In the genomic region with DNA sequence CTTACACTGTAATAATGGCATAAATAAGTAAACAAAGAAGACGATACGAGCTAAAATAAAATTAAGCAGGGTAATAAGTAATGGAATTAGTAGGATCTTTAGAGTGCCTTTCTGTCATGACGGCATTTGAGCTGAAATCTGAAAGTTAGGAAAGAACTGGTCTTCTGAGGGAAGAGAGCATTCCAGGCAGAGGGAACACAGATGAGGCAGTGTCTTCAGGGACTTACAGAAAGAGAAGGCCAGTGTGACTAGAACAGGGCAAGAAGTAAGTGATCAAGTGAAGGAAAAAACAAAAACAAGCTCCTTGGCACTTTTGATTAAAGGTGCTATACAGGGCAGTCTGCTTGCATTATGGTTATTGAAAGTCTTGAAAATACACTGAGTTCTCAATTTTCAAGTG, we compare ENCODE assay signal across 1 cellular context.
TF ChIP-seq lines count a peak whose summit lies in the region.

No MANE protein-coding gene starts in this region.

TF ChIP-seq in HepG2, 621 proteins besides CTCF, POLR2A, EP300 and RAD21:
- TF ChIP-seq SIN3A (IDR thresholded peaks at IDR 0.05; ENCODE audit: borderline replicate concordance, low read depth, low read length) (no peak), ETV6 (CRISPR knock-in tag; conservative IDR thresholded peaks at IDR 0.05) (no peak), TBX2 (CRISPR knock-in tag; IDR thresholded peaks at IDR 0.05; ENCODE audit: borderline replicate concordance) (no peak), ZSCAN9 (CRISPR knock-in tag; IDR thresholded peaks at IDR 0.05; ENCODE audit: borderline replicate concordance) (no peak), ZNF724P (CRISPR knock-in tag; IDR thresholded peaks at IDR 0.05; ENCODE audit: borderline replicate concordance) (no peak), ONECUT2 (CRISPR knock-in tag; IDR thresholded peaks at IDR 0.05) (no peak), ZMAT3 (CRISPR knock-in tag; conservative IDR thresholded peaks at IDR 0.05) (no peak), ETV5 (CRISPR knock-in tag; IDR thresholded peaks at IDR 0.05; ENCODE audit: borderline replicate concordance) (no peak), SMARCC2 (IDR thresholded peaks at IDR 0.05) (no peak), NFATC3 (CRISPR knock-in tag; IDR thresholded peaks at IDR 0.05) (no peak), ZNF367 (CRISPR knock-in tag; IDR thresholded peaks at IDR 0.05; ENCODE audit: borderline replicate concordance) (no peak)
- TF ChIP-seq, protein P1, sequence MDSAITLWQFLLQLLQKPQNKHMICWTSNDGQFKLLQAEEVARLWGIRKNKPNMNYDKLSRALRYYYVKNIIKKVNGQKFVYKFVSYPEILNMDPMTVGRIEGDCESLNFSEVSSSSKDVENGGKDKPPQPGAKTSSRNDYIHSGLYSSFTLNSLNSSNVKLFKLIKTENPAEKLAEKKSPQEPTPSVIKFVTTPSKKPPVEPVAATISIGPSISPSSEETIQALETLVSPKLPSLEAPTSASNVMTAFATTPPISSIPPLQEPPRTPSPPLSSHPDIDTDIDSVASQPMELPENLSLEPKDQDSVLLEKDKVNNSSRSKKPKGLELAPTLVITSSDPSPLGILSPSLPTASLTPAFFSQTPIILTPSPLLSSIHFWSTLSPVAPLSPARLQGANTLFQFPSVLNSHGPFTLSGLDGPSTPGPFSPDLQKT (CRISPR knock-in tag; IDR thresholded peaks at IDR 0.05; ENCODE audit: borderline replicate concordance) = no peak
- TF ChIP-seq, protein P2, sequence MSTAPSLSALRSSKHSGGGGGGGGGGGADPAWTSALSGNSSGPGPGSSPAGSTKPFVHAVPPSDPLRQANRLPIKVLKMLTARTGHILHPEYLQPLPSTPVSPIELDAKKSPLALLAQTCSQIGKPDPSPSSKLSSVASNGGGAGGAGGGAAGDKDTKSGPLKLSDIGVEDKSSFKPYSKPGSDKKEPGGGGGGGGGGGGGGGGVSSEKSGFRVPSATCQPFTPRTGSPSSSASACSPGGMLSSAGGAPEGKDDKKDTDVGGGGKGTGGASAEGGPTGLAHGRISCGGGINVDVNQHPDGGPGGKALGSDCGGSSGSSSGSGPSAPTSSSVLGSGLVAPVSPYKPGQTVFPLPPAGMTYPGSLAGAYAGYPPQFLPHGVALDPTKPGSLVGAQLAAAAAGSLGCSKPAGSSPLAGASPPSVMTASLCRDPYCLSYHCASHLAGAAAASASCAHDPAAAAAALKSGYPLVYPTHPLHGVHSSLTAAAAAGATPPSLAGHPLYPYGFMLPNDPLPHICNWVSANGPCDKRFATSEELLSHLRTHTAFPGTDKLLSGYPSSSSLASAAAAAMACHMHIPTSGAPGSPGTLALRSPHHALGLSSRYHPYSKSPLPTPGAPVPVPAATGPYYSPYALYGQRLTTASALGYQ (CRISPR knock-in tag; IDR thresholded peaks at IDR 0.05) = no peak
- TF ChIP-seq, protein P3, sequence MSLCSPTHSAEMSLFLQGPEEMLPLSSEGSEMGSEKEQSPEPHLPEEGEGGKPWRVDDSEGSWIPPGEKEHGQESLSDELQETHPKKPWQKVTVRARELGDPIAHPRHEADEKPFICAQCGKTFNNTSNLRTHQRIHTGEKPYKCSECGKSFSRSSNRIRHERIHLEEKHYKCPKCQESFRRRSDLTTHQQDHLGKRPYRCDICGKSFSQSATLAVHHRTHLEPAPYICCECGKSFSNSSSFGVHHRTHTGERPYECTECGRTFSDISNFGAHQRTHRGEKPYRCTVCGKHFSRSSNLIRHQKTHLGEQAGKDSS (CRISPR knock-in tag; IDR thresholded peaks at IDR 0.05; ENCODE audit: borderline replicate concordance, low read depth) = no peak
- TF ChIP-seq, protein P4, sequence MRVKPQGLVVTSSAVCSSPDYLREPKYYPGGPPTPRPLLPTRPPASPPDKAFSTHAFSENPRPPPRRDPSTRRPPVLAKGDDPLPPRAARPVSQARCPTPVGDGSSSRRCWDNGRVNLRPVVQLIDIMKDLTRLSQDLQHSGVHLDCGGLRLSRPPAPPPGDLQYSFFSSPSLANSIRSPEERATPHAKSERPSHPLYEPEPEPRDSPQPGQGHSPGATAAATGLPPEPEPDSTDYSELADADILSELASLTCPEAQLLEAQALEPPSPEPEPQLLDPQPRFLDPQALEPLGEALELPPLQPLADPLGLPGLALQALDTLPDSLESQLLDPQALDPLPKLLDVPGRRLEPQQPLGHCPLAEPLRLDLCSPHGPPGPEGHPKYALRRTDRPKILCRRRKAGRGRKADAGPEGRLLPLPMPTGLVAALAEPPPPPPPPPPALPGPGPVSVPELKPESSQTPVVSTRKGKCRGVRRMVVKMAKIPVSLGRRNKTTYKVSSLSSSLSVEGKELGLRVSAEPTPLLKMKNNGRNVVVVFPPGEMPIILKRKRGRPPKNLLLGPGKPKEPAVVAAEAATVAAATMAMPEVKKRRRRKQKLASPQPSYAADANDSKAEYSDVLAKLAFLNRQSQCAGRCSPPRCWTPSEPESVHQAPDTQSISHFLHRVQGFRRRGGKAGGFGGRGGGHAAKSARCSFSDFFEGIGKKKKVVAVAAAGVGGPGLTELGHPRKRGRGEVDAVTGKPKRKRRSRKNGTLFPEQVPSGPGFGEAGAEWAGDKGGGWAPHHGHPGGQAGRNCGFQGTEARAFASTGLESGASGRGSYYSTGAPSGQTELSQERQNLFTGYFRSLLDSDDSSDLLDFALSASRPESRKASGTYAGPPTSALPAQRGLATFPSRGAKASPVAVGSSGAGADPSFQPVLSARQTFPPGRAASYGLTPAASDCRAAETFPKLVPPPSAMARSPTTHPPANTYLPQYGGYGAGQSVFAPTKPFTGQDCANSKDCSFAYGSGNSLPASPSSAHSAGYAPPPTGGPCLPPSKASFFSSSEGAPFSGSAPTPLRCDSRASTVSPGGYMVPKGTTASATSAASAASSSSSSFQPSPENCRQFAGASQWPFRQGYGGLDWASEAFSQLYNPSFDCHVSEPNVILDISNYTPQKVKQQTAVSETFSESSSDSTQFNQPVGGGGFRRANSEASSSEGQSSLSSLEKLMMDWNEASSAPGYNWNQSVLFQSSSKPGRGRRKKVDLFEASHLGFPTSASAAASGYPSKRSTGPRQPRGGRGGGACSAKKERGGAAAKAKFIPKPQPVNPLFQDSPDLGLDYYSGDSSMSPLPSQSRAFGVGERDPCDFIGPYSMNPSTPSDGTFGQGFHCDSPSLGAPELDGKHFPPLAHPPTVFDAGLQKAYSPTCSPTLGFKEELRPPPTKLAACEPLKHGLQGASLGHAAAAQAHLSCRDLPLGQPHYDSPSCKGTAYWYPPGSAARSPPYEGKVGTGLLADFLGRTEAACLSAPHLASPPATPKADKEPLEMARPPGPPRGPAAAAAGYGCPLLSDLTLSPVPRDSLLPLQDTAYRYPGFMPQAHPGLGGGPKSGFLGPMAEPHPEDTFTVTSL (CRISPR knock-in tag; IDR thresholded peaks at IDR 0.05; ENCODE audit: borderline replicate concordance) = no peak
- TF ChIP-seq, protein P5, sequence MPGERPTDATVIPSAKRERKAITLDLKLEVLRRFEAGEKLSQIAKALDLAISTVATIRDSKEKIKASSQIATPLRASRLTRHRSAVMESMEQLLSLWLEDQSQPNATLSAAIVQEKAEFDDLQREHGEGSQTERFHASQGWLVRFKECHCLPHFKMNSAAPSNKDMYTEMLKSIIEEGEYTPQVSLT (CRISPR knock-in tag; IDR thresholded peaks at IDR 0.05; ENCODE audit: borderline replicate concordance, low read depth) = no peak
